In the genomic region with DNA sequence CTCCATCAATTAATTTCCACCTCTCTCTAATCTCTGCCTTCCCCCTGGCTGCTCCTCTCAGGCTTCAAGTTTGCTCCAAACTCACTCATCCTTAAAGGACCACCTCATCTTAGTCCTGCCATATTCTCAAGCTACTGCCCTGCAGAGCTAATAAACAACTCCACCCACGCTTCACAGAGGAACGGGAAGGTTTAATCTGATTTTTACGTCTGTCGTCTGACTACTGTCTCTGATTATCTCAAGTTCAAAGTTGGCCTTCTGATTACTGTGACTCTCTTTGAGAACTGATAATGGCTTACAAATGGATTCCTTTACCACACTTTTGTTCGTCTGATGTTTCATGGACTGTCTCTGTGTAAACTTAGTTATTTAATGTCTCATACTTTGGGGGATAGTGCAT, we compare ENCODE assay signal across 29 cellular contexts. TPM values are rescaled to one million over a fixed set of nuclear protein-coding genes. Genes with fewer than 3 reads are reported as not detected.
"Had no signal": no experiment of that assay in that cellular context is flagged by ENCODE, and none has a peak within 500 bp of the region (broad histone marks: within the 10 kb centered on the region; RNA-seq: fewer than 3 reads in every experiment).

No MANE protein-coding gene starts in this region.

- H3K9ac ChIP-seq: parathyroid adenoma had no signal

- H3K9me3 ChIP-seq: esophagus muscularis mucosa, gastrocnemius medialis, lower lobe of right lung, mucosa of descending colon, neutrophil, right atrium auricular region, thoracic aorta, upper lobe of left lung had no signal

- H2AFZ ChIP-seq: parathyroid adenoma had no signal

- H3K79me2 ChIP-seq: parathyroid adenoma had no signal

- H3K27ac ChIP-seq: dorsolateral prefrontal cortex, esophagus muscularis mucosa, gastrocnemius medialis, lower lobe of right lung, neutrophil, parathyroid adenoma, right atrium auricular region, thoracic aorta, tibial nerve, upper lobe of left lung had no signal

- H3K4me3 Mint-ChIP-seq: mesothelial cell of epicardium; naive B cell; natural killer cell treated with Interleukin-12 subunit alpha and Interleukin-12 subunit beta and Interleukin-15 and Interleukin-18, amount 100 ng/mL, for 72 hours; neural crest cell; stimulated activated memory B cell treated with anti-CD40 and anti-IgM and Interleukin-4, amounts not matched to agents 10 μg/mL and 1 μg/mL and 100 μg/mL, for 72 hours had no signal

- H3K4me1 ChIP-seq: esophagus muscularis mucosa, gastrocnemius medialis, parathyroid adenoma, right atrium auricular region had no signal

- DNase-seq: cerebellar nuclear complex; cortex of kidney; dorsolateral prefrontal cortex; effector CD4-positive, alpha-beta T cell; foreskin fibroblast; gastrocnemius medialis; head of caudate nucleus; left ventricle myocardium superior; lower lobe of right lung; mucosa of descending colon; naive B cell; stimulated activated CD4-positive, alpha-beta T cell treated with anti-CD3 and anti-CD28 coated beads, Interleukin-4, amount 100 ng/mL, for 4 hours; stimulated activated naive CD8-positive, alpha-beta T cell treated with anti-CD3 and anti-CD28 coated beads, Interleukin-15, Interleukin-2, amounts not matched to agents 100 U/mL and 50 U/mL, for 24 hours; substantia nigra; upper lobe of left lung had no signal

- H3K4me1 Mint-ChIP-seq: naive B cell; neural crest cell; stimulated activated memory B cell treated with anti-CD40 and anti-IgM and Interleukin-4, amounts not matched to agents 10 μg/mL and 1 μg/mL and 100 μg/mL, for 72 hours had no signal

- ATAC-seq: gastrocnemius medialis; left ventricle myocardium superior; lower lobe of right lung; mucosa of descending colon; natural killer cell treated with Interleukin-12 subunit alpha and Interleukin-12 subunit beta and Interleukin-15 and Interleukin-18, amount 100 ng/mL, for 72 hours; sciatic nerve; stimulated activated memory B cell treated with anti-CD40 and anti-IgM and Interleukin-4, amounts not matched to agents 10 μg/mL and 1 μg/mL and 100 μg/mL, for 72 hours; stimulated activated naive CD8-positive, alpha-beta T cell treated with anti-CD3 and anti-CD28 coated beads, Interleukin-15, Interleukin-2, amounts not matched to agents 100 U/mL and 50 U/mL, for 24 hours had no signal

- H3K4me3 ChIP-seq: dorsolateral prefrontal cortex, esophagus muscularis mucosa, gastrocnemius medialis, lower lobe of right lung, mucosa of descending colon, right atrium auricular region, thoracic aorta, tibial nerve, upper lobe of left lung had no signal

- H3K36me3 ChIP-seq: esophagus muscularis mucosa, gastrocnemius medialis, lower lobe of right lung, neutrophil, right atrium auricular region, thoracic aorta, tibial nerve, upper lobe of left lung had no signal

- H3K27ac Mint-ChIP-seq: mesothelial cell of epicardium; naive B cell; natural killer cell treated with Interleukin-12 subunit alpha and Interleukin-12 subunit beta and Interleukin-15 and Interleukin-18, amount 100 ng/mL, for 72 hours; progenitor cell of endocrine pancreas; stimulated activated memory B cell treated with anti-CD40 and anti-IgM and Interleukin-4, amounts not matched to agents 10 μg/mL and 1 μg/mL and 100 μg/mL, for 72 hours had no signal

- H3K36me3 Mint-ChIP-seq: mesothelial cell of epicardium; naive B cell; natural killer cell treated with Interleukin-12 subunit alpha and Interleukin-12 subunit beta and Interleukin-15 and Interleukin-18, amount 100 ng/mL, for 72 hours; stimulated activated memory B cell treated with anti-CD40 and anti-IgM and Interleukin-4, amounts not matched to agents 10 μg/mL and 1 μg/mL and 100 μg/mL, for 72 hours had no signal

- H3K27me3 ChIP-seq: dorsolateral prefrontal cortex, esophagus muscularis mucosa, gastrocnemius medialis, neutrophil, right atrium auricular region, tibial nerve, upper lobe of left lung had no signal

- H3K9me3 Mint-ChIP-seq: mesothelial cell of epicardium; natural killer cell treated with Interleukin-12 subunit alpha and Interleukin-12 subunit beta and Interleukin-15 and Interleukin-18, amount 100 ng/mL, for 72 hours; neural crest cell had no signal

RNA-seq across cellular contexts. Expression of gene SLC1A7, which starts 46.6 kb away (rescaled TPM):
- total RNA-seq: glomerular endothelial cell, mesothelial cell of epicardium, neural crest cell, progenitor cell of endocrine pancreas had no signal
- polyA plus RNA-seq: keratinocyte had no signal
